In the genomic region with DNA sequence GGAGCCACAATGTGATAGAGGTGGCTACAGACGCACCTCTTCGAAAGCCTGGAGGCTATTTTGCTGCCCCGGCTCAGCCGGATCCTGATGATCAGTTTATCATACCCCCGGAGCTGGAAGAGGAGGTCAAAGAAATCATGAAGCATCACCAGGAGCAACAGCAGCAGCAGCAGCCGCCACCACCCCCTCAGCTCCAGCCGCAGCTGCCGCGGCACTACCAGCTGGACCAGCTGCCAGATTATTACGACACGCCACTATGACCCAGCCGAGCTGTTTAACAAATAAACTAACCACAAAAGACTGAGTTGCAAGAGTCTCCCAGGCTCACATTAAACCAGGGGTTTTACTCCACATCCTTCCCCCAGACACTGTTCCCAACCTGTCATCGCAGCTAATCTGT, we compare ENCODE assay signal across 9 cellular contexts.
DNase-seq lines count a peak whose midpoint lies in the region; ATAC-seq, FAIRE-seq and TF ChIP-seq lines count a peak whose summit lies in the region.
"Had no signal": no experiment of that assay in that cellular context is flagged by ENCODE, and none has a peak within 500 bp of the region (broad histone marks: within the 10 kb centered on the region; RNA-seq: fewer than 3 reads in every experiment).

No MANE protein-coding gene starts in this region.

- H3K36me3 ChIP-seq in HepG2 (replicated peaks in 1 of 2; ENCODE audit: control insufficient read depth in 1 of 2, insufficient read depth in 2 of 2, low read length in 2 of 2): peaks cover 29 to 61% of the 10 kb centered on the region in 2 experiments
- no peaks in the 10 kb centered on the region for H3K36me3 ChIP-seq in effector memory CD4-positive, alpha-beta T cell (ENCODE audit: control insufficient read depth, insufficient read depth, low read length)

- ATAC-seq in HepG2: no peak
- ATAC-seq in GM21717 (IDR thresholded peaks at IDR 0.05; ENCODE audit: unreplicated experiment): no peak

- H3K27me3 ChIP-seq in HepG2 (ENCODE audit: control insufficient read depth in 1 of 2, insufficient read depth in 2 of 2, low read length in 2 of 2): no peaks in the 10 kb centered on the region
- H3K27me3 ChIP-seq in effector memory CD4-positive, alpha-beta T cell (replicated peaks; ENCODE audit: control insufficient read depth, insufficient read depth, low read length, poor library complexity, severe bottlenecking): no peaks in the 10 kb centered on the region

- TF ChIP-seq EP300 in HepG2 (IDR thresholded peaks at IDR 0.05; ENCODE audit: low read depth in 2 of 2, low read length in 2 of 2) (no peak), HepG2 (CRISPR knock-in tag; IDR thresholded peaks at IDR 0.05; ENCODE audit: borderline replicate concordance) (no peak)

- POLR2A ChIA-PET in HepG2 (lab: Yijun Ruan, JAX): no interaction called here

- H3K4me2 ChIP-seq in HepG2 (ENCODE audit: low read depth, low read length): no peak overlapping the region

- TF ChIP-seq CTCF in AG10803 (conservative IDR thresholded peaks at IDR 0.05; ENCODE audit: low read length) (no peak), HepG2 (CRISPR knock-in tag; IDR thresholded peaks at IDR 0.05) (no peak)

- no TSS peak for BruUV-seq in HepG2 (replicated peaks; lab: Mats Ljungman, UMichigan)

- no peak for TF ChIP-seq POLR2A in HepG2 (IDR thresholded peaks at IDR 0.05; ENCODE audit: insufficient read depth in 1 of 2, low read depth in 2 of 2, low read length in 2 of 2)

- CTCF ChIA-PET in HepG2 (lab: Yijun Ruan, JAX; ENCODE audit: low intra/inter-chr PET ratio, low total read pairs): no interaction called here

- H3K4me3 ChIP-seq in AG10803 (ENCODE audit: low read length) (no peak overlapping the region), HepG2 (replicated peaks in 1 of 3; ENCODE audit: insufficient read depth in 1 of 3, low read depth in 2 of 3, low read length in 3 of 3) (no peak overlapping the region)
- H3K4me3 ChIP-seq in effector memory CD4-positive, alpha-beta T cell (ENCODE audit: insufficient read depth, low read depth, low read length, poor library complexity, severe bottlenecking): no peak overlapping the region

- DNase-seq in AG10803 (ENCODE audit: low read depth) (peak; percentile 85), MV-4-11 (lab: John Stamatoyannopoulos, UW) (peak; percentile 96), SKM-1 treated with dmso at 0.1 percent for 144 hours (lab: John Stamatoyannopoulos, UW; ENCODE audit: unreplicated experiment) (peak; percentile 97), HepG2 (ENCODE audit: low spot score) (no peak), islet precursor cell (no peak)
- no peak for DNase-seq in activated CD4-positive, alpha-beta T cell treated with anti-CD3 and anti-CD28 coated beads, Interleukin-2, amount 50 U/mL, for 4 hours
- no peak for DNase-seq in effector memory CD4-positive, alpha-beta T cell

- no peak overlapping the region for H2AFZ ChIP-seq in HepG2 (ENCODE audit: low read length)

- H3K9ac ChIP-seq in HepG2 (ENCODE audit: insufficient read depth, low read depth, low read length): no peak overlapping the region

- no peaks in the 10 kb centered on the region for H3K4me1 ChIP-seq in HepG2 (ENCODE audit: insufficient read depth, low read length)
- H3K4me1 ChIP-seq in effector memory CD4-positive, alpha-beta T cell (ENCODE audit: control insufficient read depth, insufficient read depth, low read length, poor library complexity, severe bottlenecking): no peaks in the 10 kb centered on the region

- in situ Hi-C loops in HepG2 (cut with HindIII; ENCODE audit: extremely low pct_ligation_motif_present, low pct_unique_long_range_greater_than_20kb): loop anchor here (25.0 kb wide), 1 partner anchor 367 kb away; no protein-coding TSS in a partner anchor

- TF ChIP-seq RAD21 in HepG2 (CRISPR knock-in tag; IDR thresholded peaks at IDR 0.05): no peak

- H3K79me2 ChIP-seq in HepG2 (ENCODE audit: insufficient read depth, low read length): no peaks in the 10 kb centered on the region

- H3K27ac ChIP-seq in HepG2 (ENCODE audit: extremely low read length, insufficient read depth, low read length): no peak overlapping the region
- H3K27ac ChIP-seq in effector memory CD4-positive, alpha-beta T cell (ENCODE audit: insufficient read depth, low read length, poor library complexity, severe bottlenecking): no peak overlapping the region

- no peaks in the 10 kb centered on the region for H4K20me1 ChIP-seq in HepG2 (ENCODE audit: insufficient read depth, low read length)

- FAIRE-seq in HepG2 (lab: Jason Lieb, UNC): no peak
- FAIRE-seq: G401.6 had no signal

- H3K9me3 ChIP-seq in HepG2 (ENCODE audit: low read length): no peaks in the 10 kb centered on the region
- no peaks in the 10 kb centered on the region for H3K9me3 ChIP-seq in effector memory CD4-positive, alpha-beta T cell (ENCODE audit: control insufficient read depth, low read length)

- intact Hi-C loops in HepG2 (cut with micrococcal nuclease; ENCODE audit: unreplicated experiment): no loop called here

- WGBS in HepG2 (ENCODE audit: low lambda C conversion rate): 92% methylated on average over 13 of the region's 13 CpGs

TF ChIP-seq in HepG2, 621 proteins besides CTCF, POLR2A, EP300 and RAD21 (continues in another document):
- TF ChIP-seq CEBPB (IDR thresholded peaks at IDR 0.05; ENCODE audit: borderline replicate concordance, low read depth, low read length) (0 out of 2 replicates have a peak, but pooled peaks have one; percentile 2), TFDP1 (CRISPR knock-in tag; IDR thresholded peaks at IDR 0.05; ENCODE audit: borderline replicate concordance) (no peak), HES4 (CRISPR knock-in tag; IDR thresholded peaks at IDR 0.05; ENCODE audit: borderline replicate concordance) (no peak), FOXP1 (IDR thresholded peaks at IDR 0.05) (no peak), FOXP1 (CRISPR knock-in tag; IDR thresholded peaks at IDR 0.05) (no peak), ELF4 (CRISPR knock-in tag; IDR thresholded peaks at IDR 0.05; ENCODE audit: borderline replicate concordance) (no peak), ZNF670 (CRISPR knock-in tag; IDR thresholded peaks at IDR 0.05; ENCODE audit: borderline replicate concordance) (no peak), GMEB2 (CRISPR knock-in tag; IDR thresholded peaks at IDR 0.05; ENCODE audit: low read depth) (no peak), ZNF432 (CRISPR knock-in tag; IDR thresholded peaks at IDR 0.05; ENCODE audit: borderline replicate concordance) (no peak), RBAK (CRISPR knock-in tag; IDR thresholded peaks at IDR 0.05) (no peak), ZEB1 (IDR thresholded peaks at IDR 0.05; ENCODE audit: insufficient replicate concordance, low read depth) (no peak), HMG20A (CRISPR knock-in tag; IDR thresholded peaks at IDR 0.05; ENCODE audit: borderline replicate concordance) (no peak), SALL1 (CRISPR knock-in tag; IDR thresholded peaks at IDR 0.05) (no peak), ZBTB33 (CRISPR knock-in tag; IDR thresholded peaks at IDR 0.05) (peak; percentile 84; the same call in 1 of the 2 replicates), GPN1 (CRISPR knock-in tag; IDR thresholded peaks at IDR 0.05; ENCODE audit: borderline replicate concordance) (no peak), TCF7L2 (IDR thresholded peaks at IDR 0.05; ENCODE audit: low read depth, low read length) (no peak), ZNF652 (CRISPR knock-in tag; IDR thresholded peaks at IDR 0.05; ENCODE audit: borderline replicate concordance, low read depth) (no peak)

Comparison
In these comparisons a context has a peak if more than half of its experiments do, and no peak if none do; other contexts are left out.
1. DNase-seq: peak in AG10803 (single experiment), MV-4-11 (single experiment) and SKM-1 treated with dmso at 0.1 percent for 144 hours (single experiment); none in HepG2 (single experiment), islet precursor cell (single experiment), activated CD4-positive, alpha-beta T cell treated with anti-CD3 and anti-CD28 coated beads, Interleukin-2, amount 50 U/mL, for 4 hours (0 of 2) and effector memory CD4-positive, alpha-beta T cell (0 of 3).